Comparison of ENCODE assay signal across 1 cellular context in the genomic region with DNA sequence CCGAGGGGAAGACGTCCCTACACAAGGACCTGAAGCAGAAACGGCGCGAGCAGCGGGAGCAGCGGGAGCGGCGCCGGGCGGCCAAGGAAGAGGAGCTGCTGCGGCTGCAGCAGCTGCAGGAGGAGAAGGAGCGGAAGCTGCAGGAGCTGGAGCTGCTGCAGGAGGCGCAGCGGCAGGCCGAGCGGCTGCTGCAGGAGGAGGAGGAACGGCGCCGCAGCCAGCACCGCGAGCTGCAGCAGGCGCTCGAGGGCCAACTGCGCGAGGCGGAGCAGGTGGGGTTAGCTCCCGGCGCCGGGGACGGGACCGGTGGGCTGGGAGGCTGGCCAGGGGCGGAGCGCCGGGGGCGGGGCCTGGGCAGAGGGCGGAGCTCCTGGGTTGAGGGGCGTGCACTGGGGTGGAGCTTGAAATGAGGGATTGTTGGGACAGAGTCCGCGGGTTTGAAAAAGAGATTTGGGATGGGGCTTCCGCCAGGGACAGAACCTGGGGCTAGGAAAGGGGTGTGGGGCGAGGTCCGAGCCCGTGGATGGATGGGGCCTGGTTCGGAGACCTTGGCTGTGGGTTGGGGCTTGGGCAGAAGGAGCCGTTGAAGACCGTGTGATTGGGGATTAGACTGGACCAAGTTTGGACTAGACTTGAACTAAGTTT.
TF ChIP-seq lines count a peak whose summit lies in the region.

No MANE protein-coding gene starts in this region.

TF ChIP-seq in H1, 55 proteins besides CTCF, POLR2A, EP300 and RAD21:
- TF ChIP-seq TBP (IDR thresholded peaks at IDR 0.05; ENCODE audit: low read depth, low read length) (peak; percentile 54; the same call in 1 of the 2 replicates), FOSL1 (IDR thresholded peaks at IDR 0.05; ENCODE audit: insufficient read depth, low read depth, low read length) (0 out of 2 replicates have a peak, but pooled peaks have one; percentile 19), HDAC2 (IDR thresholded peaks at IDR 0.05; ENCODE audit: borderline replicate concordance in 1 of 2, low read depth in 2 of 2, low read length in 2 of 2) (no peak), KDM5A (IDR thresholded peaks at IDR 0.05; ENCODE audit: low read length) (no peak), JUN (IDR thresholded peaks at IDR 0.05; ENCODE audit: low read depth, low read length) (no peak), TAF1 (IDR thresholded peaks at IDR 0.05; ENCODE audit: low read depth, low read length) (peak; percentile 50; the same call in 1 of the 2 replicates), PHF8 (conservative IDR thresholded peaks at IDR 0.05; ENCODE audit: low read depth, low read length) (peak; percentile 58; the same call in 1 of the 2 replicates), KDM4A (IDR thresholded peaks at IDR 0.05; ENCODE audit: low read depth, low read length, severe bottlenecking) (peak; percentile 98), ASH2L (IDR thresholded peaks at IDR 0.05; ENCODE audit: low read length) (peak; percentile 59), NRF1 (IDR thresholded peaks at IDR 0.05; ENCODE audit: low read depth, low read length) (no peak), SRF (IDR thresholded peaks at IDR 0.05; ENCODE audit: low read depth, low read length) (peak; percentile 74), RNF2 (IDR thresholded peaks at IDR 0.05; ENCODE audit: borderline replicate concordance, low read depth, low read length, missing control alignments, poor library complexity, severe bottlenecking) (no peak), SIRT6 (IDR thresholded peaks at IDR 0.05; ENCODE audit: low read length) (no peak), EGR1 (IDR thresholded peaks at IDR 0.05; ENCODE audit: borderline replicate concordance, low read depth, low read length) (peak; percentile 37; the same call in 1 of the 2 replicates), SAP30 (IDR thresholded peaks at IDR 0.05; ENCODE audit: insufficient read depth, insufficient replicate concordance, low read length) (no peak), CTBP2 (IDR thresholded peaks at IDR 0.05; ENCODE audit: borderline replicate concordance, insufficient read depth, insufficient read length, low read length) (no peak)
- TF ChIP-seq, protein P1, sequence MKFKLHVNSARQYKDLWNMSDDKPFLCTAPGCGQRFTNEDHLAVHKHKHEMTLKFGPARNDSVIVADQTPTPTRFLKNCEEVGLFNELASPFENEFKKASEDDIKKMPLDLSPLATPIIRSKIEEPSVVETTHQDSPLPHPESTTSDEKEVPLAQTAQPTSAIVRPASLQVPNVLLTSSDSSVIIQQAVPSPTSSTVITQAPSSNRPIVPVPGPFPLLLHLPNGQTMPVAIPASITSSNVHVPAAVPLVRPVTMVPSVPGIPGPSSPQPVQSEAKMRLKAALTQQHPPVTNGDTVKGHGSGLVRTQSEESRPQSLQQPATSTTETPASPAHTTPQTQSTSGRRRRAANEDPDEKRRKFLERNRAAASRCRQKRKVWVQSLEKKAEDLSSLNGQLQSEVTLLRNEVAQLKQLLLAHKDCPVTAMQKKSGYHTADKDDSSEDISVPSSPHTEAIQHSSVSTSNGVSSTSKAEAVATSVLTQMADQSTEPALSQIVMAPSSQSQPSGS (IDR thresholded peaks at IDR 0.05; ENCODE audit: low read length) = no peak
- TF ChIP-seq, protein P2, sequence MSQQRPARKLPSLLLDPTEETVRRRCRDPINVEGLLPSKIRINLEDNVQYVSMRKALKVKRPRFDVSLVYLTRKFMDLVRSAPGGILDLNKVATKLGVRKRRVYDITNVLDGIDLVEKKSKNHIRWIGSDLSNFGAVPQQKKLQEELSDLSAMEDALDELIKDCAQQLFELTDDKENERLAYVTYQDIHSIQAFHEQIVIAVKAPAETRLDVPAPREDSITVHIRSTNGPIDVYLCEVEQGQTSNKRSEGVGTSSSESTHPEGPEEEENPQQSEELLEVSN (IDR thresholded peaks at IDR 0.05) = peak; percentile 71; the same call in 1 of the 2 replicates
- TF ChIP-seq, protein P3, sequence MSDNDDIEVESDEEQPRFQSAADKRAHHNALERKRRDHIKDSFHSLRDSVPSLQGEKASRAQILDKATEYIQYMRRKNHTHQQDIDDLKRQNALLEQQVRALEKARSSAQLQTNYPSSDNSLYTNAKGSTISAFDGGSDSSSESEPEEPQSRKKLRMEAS (IDR thresholded peaks at IDR 0.05) = peak; percentile 94
TF ChIP-seq in H1: peak in this region for 10.
